ENCODE assay signal across 8 cellular contexts in the genomic region with DNA sequence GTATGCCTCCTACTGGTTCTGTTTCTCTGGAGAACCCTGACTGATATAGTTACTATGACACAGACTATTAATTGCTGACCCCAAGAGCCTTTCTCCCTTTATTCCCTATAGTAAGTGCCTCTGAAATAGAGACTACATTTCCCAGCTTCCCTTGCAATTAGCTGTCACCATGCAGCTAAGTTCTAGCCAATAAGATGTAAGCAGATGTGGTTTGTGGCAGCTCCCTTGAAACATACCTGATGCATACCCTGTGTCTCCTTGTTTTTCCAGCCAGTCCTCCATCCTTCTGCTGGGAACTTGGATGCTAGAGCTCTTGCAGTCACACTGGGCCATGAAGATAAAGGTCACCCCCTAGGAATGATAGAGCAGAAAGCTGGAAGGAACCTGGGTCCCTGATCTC. TPM values are rescaled to one million over a fixed set of nuclear protein-coding genes. Genes with fewer than 3 reads are reported as not detected.
A peak's percentile ranks its signal among the peaks of the same experiment; 100 is the strongest.
DNase-seq lines count a peak whose midpoint lies in the region; ATAC-seq, FAIRE-seq and TF ChIP-seq lines count a peak whose summit lies in the region.

No MANE protein-coding gene starts in this region.

- TF ChIP-seq CTCF in cardiac fibroblast (IDR thresholded peaks at IDR 0.05; ENCODE audit: low read depth, low read length) (no peak), tibial artery (IDR thresholded peaks at IDR 0.05) (no peak)

- H3K9me3 ChIP-seq in tibial artery, result no peaks in the 10 kb centered on the region

- no peak overlapping the region for H3K27ac ChIP-seq in tibial artery

- ATAC-seq in GM21360 (IDR thresholded peaks at IDR 0.05; ENCODE audit: unreplicated experiment), result peak; percentile 92

- no peak overlapping the region for H3K4me3 ChIP-seq in cardiac fibroblast (replicated peaks in 1 of 2; ENCODE audit: low read depth in 2 of 2, low read length in 2 of 2)
- no peak overlapping the region for H3K4me3 ChIP-seq in tibial artery

- in situ Hi-C loops in Caki2 (cut with HindIII; ENCODE audit: low pct_unique_long_range_greater_than_20kb, low sequenced_read_pairs), result no loop called here

- no peaks in the 10 kb centered on the region for H3K4me1 ChIP-seq in tibial artery

- intact Hi-C loops in tibial artery (cut with DNase I; ENCODE audit: low total_unique reads), result no loop called here

- DNase-seq in Caki2 (ENCODE audit: low read depth), result peak; percentile 20
- DNase-seq in HUDEP-2 (lab: John Stamatoyannopoulos, UW; ENCODE audit: unreplicated experiment in 76 of 76), result peak in 41 of 76 experiments; percentile 1 to 76 (median 38)
- peak; percentile 40 to 42 for DNase-seq in cardiac fibroblast (ENCODE audit: low read depth in 2 of 2)
- no peak for DNase-seq in NCI-H2029 treated with DMSO at 0.1 percent for 48 hours (lab: John Stamatoyannopoulos, UW)
- DNase-seq in tibial artery, result no peak
- no peak for DNase-seq in NCI-H1436 (lab: John Stamatoyannopoulos, UW)
- no peak for DNase-seq in RCC 7860 (ENCODE audit: low spot score)

- FAIRE-seq in RCC 7860 (lab: Jason Lieb, UNC), result no peak

- no peaks in the 10 kb centered on the region for H3K27me3 ChIP-seq in tibial artery

- no peaks in the 10 kb centered on the region for H3K36me3 ChIP-seq in tibial artery

RNA-seq across cellular contexts. Expression of gene TMEM165, which starts 9.7 kb away (rescaled TPM):
- 146 and 169 TPM in 2 replicates for total RNA-seq in Caki2 (2014; rRNA removed; shearing (Covaris generic); ENCODE audit: low replicate concordance)

RNA-seq across cellular contexts. Expression of gene SRD5A3, which starts 40.0 kb away (rescaled TPM):
- 12.7 and 14.8 TPM in 2 replicates for total RNA-seq in Caki2 (2014; rRNA removed; shearing (Covaris generic); ENCODE audit: low replicate concordance)

Comparison
In these comparisons a context has a peak if more than half of its experiments do, and no peak if none do; other contexts are left out.
1. DNase-seq: peak in Caki2 (single experiment), HUDEP-2 (41 of 76) and cardiac fibroblast (2 of 2); none in NCI-H2029 treated with DMSO at 0.1 percent for 48 hours (single experiment), tibial artery (0 of 2), NCI-H1436 (single experiment) and RCC 7860 (single experiment).